1 cellular context compared by ENCODE assay signal in the genomic region with DNA sequence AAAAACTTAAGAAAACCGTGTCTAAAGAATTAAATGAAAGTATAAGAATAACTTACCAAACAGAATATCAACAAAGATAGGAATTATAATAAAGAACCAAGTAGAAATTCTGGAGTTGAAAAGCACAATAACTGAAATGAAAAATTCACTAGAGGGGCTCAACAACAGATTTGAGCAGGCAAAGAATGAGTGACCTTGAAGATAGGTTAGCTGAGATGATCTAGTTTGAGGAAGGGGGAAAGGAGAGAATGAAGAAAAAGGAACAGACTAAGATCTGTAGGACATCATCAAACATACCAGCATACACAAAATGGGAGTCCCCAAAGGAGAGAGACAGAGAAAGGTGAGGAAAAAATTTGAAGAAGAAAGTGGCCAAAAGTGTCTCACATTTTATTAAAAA.
TF ChIP-seq lines count a peak whose summit lies in the region.

No MANE protein-coding gene starts in this region.

TF ChIP-seq in K562, 482 proteins besides CTCF, POLR2A, EP300 and RAD21 (continued from another document and continues in another):
- TF ChIP-seq, protein P1, sequence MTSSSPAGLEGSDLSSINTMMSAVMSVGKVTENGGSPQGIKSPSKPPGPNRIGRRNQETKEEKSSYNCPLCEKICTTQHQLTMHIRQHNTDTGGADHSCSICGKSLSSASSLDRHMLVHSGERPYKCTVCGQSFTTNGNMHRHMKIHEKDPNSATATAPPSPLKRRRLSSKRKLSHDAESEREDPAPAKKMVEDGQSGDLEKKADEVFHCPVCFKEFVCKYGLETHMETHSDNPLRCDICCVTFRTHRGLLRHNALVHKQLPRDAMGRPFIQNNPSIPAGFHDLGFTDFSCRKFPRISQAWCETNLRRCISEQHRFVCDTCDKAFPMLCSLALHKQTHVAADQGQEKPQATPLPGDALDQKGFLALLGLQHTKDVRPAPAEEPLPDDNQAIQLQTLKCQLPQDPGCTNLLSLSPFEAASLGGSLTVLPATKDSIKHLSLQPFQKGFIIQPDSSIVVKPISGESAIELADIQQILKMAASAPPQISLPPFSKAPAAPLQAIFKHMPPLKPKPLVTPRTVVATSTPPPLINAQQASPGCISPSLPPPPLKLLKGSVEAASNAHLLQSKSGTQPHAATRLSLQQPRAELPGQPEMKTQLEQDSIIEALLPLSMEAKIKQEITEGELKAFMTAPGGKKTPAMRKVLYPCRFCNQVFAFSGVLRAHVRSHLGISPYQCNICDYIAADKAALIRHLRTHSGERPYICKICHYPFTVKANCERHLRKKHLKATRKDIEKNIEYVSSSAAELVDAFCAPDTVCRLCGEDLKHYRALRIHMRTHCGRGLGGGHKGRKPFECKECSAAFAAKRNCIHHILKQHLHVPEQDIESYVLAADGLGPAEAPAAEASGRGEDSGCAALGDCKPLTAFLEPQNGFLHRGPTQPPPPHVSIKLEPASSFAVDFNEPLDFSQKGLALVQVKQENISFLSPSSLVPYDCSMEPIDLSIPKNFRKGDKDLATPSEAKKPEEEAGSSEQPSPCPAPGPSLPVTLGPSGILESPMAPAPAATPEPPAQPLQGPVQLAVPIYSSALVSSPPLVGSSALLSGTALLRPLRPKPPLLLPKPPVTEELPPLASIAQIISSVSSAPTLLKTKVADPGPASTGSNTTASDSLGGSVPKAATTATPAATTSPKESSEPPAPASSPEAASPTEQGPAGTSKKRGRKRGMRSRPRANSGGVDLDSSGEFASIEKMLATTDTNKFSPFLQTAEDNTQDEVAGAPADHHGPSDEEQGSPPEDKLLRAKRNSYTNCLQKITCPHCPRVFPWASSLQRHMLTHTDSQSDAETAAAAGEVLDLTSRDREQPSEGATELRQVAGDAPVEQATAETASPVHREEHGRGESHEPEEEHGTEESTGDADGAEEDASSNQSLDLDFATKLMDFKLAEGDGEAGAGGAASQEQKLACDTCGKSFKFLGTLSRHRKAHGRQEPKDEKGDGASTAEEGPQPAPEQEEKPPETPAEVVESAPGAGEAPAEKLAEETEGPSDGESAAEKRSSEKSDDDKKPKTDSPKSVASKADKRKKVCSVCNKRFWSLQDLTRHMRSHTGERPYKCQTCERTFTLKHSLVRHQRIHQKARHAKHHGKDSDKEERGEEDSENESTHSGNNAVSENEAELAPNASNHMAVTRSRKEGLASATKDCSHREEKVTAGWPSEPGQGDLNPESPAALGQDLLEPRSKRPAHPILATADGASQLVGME (CRISPR knock-in tag; IDR thresholded peaks at IDR 0.05), result no peak
- TF ChIP-seq, protein P2, sequence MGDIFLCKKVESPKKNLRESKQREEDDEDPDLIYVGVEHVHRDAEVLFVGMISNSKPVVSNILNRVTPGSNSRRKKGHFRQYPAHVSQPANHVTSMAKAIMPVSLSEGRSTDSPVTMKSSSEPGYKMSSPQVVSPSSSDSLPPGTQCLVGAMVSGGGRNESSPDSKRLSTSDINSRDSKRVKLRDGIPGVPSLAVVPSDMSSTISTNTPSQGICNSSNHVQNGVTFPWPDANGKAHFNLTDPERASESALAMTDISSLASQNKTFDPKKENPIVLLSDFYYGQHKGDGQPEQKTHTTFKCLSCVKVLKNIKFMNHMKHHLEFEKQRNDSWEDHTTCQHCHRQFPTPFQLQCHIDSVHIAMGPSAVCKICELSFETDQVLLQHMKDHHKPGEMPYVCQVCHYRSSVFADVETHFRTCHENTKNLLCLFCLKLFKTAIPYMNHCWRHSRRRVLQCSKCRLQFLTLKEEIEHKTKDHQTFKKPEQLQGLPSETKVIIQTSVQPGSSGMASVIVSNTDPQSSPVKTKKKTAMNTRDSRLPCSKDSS (IDR thresholded peaks at IDR 0.05; ENCODE audit: low read depth, partially characterized antibody), result peak; percentile 95
- no peak for TF ChIP-seq NCOA6 (IDR thresholded peaks at IDR 0.05)
- TF ChIP-seq ZEB2 (IDR thresholded peaks at IDR 0.05), result peak; percentile 68
- TF ChIP-seq, protein P3, sequence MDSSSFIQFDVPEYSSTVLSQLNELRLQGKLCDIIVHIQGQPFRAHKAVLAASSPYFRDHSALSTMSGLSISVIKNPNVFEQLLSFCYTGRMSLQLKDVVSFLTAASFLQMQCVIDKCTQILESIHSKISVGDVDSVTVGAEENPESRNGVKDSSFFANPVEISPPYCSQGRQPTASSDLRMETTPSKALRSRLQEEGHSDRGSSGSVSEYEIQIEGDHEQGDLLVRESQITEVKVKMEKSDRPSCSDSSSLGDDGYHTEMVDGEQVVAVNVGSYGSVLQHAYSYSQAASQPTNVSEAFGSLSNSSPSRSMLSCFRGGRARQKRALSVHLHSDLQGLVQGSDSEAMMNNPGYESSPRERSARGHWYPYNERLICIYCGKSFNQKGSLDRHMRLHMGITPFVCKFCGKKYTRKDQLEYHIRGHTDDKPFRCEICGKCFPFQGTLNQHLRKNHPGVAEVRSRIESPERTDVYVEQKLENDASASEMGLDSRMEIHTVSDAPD (CRISPR knock-in tag; IDR thresholded peaks at IDR 0.05), result no peak
- TF ChIP-seq CBX5 (IDR thresholded peaks at IDR 0.05; ENCODE audit: borderline replicate concordance, low read depth), result peak; percentile 67; the same call in 1 of the 2 replicates
- TF ChIP-seq SMC3 (conservative IDR thresholded peaks at IDR 0.05; ENCODE audit: insufficient read depth, low read depth, low read length), result no peak
- no peak for TF ChIP-seq CBFB (CRISPR knock-in tag; IDR thresholded peaks at IDR 0.05)
- TF ChIP-seq RFX1 (IDR thresholded peaks at IDR 0.05), result no peak
- TF ChIP-seq KDM2B (CRISPR knock-in tag; IDR thresholded peaks at IDR 0.05), result no peak
- TF ChIP-seq, protein P4, sequence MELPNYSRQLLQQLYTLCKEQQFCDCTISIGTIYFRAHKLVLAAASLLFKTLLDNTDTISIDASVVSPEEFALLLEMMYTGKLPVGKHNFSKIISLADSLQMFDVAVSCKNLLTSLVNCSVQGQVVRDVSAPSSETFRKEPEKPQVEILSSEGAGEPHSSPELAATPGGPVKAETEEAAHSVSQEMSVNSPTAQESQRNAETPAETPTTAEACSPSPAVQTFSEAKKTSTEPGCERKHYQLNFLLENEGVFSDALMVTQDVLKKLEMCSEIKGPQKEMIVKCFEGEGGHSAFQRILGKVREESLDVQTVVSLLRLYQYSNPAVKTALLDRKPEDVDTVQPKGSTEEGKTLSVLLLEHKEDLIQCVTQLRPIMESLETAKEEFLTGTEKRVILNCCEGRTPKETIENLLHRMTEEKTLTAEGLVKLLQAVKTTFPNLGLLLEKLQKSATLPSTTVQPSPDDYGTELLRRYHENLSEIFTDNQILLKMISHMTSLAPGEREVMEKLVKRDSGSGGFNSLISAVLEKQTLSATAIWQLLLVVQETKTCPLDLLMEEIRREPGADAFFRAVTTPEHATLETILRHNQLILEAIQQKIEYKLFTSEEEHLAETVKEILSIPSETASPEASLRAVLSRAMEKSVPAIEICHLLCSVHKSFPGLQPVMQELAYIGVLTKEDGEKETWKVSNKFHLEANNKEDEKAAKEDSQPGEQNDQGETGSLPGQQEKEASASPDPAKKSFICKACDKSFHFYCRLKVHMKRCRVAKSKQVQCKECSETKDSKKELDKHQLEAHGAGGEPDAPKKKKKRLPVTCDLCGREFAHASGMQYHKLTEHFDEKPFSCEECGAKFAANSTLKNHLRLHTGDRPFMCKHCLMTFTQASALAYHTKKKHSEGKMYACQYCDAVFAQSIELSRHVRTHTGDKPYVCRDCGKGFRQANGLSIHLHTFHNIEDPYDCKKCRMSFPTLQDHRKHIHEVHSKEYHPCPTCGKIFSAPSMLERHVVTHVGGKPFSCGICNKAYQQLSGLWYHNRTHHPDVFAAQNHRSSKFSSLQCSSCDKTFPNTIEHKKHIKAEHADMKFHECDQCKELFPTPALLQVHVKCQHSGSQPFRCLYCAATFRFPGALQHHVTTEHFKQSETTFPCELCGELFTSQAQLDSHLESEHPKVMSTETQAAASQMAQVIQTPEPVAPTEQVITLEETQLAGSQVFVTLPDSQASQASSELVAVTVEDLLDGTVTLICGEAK (IDR thresholded peaks at IDR 0.05), result no peak
- TF ChIP-seq, protein P4 (CRISPR knock-in tag; IDR thresholded peaks at IDR 0.05), result no peak
- TF ChIP-seq BDP1 (IDR thresholded peaks at IDR 0.05; ENCODE audit: insufficient read depth, insufficient read length), result no peak
- TF ChIP-seq OTX1 (CRISPR knock-in tag; IDR thresholded peaks at IDR 0.05), result no peak
- TF ChIP-seq ATF3 (IDR thresholded peaks at IDR 0.05), result no peak
- no peak for TF ChIP-seq ATF3 (CRISPR knock-in tag; conservative IDR thresholded peaks at IDR 0.05)
- no peak for TF ChIP-seq SREBF2 (CRISPR knock-in tag; IDR thresholded peaks at IDR 0.05)
- TF ChIP-seq YBX1 (IDR thresholded peaks at IDR 0.05), result no peak
- TF ChIP-seq SIRT6 (IDR thresholded peaks at IDR 0.05; ENCODE audit: low read depth, low read length), result no peak
- TF ChIP-seq ZNF175 (CRISPR knock-in tag; IDR thresholded peaks at IDR 0.05; ENCODE audit: low read depth), result no peak
- peak; percentile 53 to 68 for TF ChIP-seq TRIM24 (IDR thresholded peaks at IDR 0.05)
- TF ChIP-seq CHCHD3 (CRISPR knock-in tag; IDR thresholded peaks at IDR 0.05), result no peak
- TF ChIP-seq, protein P5, sequence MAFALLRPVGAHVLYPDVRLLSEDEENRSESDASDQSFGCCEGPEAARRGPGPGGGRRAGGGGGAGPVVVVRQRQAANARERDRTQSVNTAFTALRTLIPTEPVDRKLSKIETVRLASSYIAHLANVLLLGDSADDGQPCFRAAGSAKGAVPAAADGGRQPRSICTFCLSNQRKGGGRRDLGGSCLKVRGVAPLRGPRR (CRISPR knock-in tag; IDR thresholded peaks at IDR 0.05), result no peak
- no peak for TF ChIP-seq COPS2 (conservative IDR thresholded peaks at IDR 0.05)
- no peak for TF ChIP-seq MNT (conservative IDR thresholded peaks at IDR 0.05)
- no peak for TF ChIP-seq ZBTB7A (IDR thresholded peaks at IDR 0.05; ENCODE audit: borderline replicate concordance, control insufficient read depth, low read depth, low read length)
- 0 out of 4 replicates have a peak, but pooled peaks of 1 of the 2 experiments have one; percentile 25 for TF ChIP-seq ARNT (IDR thresholded peaks at IDR 0.05)
